In genomic region chr7:95847061-95847460, GRCh38 we compare ENCODE assay signal across 23 cellular contexts.
"Had no signal": no experiment of that assay in that cellular context is flagged by ENCODE, and none has a peak within 500 bp of the region (broad histone marks: within the 10 kb centered on the region; RNA-seq: fewer than 3 reads in every experiment).

No MANE protein-coding gene starts in this region.

- H3K9me3 ChIP-seq: left ventricle myocardium inferior, ovary, right atrium auricular region, right lobe of liver, tibial nerve, uterus had no signal

- H3K4me2 ChIP-seq: smooth muscle cell had no signal

- H3K4me3 ChIP-seq: left ventricle myocardium inferior, lung, ovary, right atrium auricular region, right lobe of liver, smooth muscle cell, tibial nerve, uterus had no signal

- DNase-seq: hypothalamus; immature natural killer cell; left ventricle myocardium inferior; naive B cell; natural killer cell; ovary; right lobe of liver; stimulated activated CD4-positive, alpha-beta T cell treated with anti-CD3 and anti-CD28 coated beads, Interleukin-1b, Interleukin-23, amount 100 ng/mL, for 48 hours; stimulated activated CD4-positive, alpha-beta T cell treated with anti-CD3 and anti-CD28 coated beads, Interleukin-2, amount 100 ng/mL, for 48 hours; stimulated activated CD4-positive, alpha-beta T cell treated with anti-CD3 and anti-CD28 coated beads, Interleukin-4, amount 100 ng/mL, for 4 hours; stimulated activated CD8-positive, alpha-beta memory T cell treated with anti-CD3 and anti-CD28 coated beads, Interleukin-4, amount 100 ng/mL, for 48 hours; stimulated activated naive CD4-positive, alpha-beta T cell treated with Interleukin-2 at 50 U/mL for 16 hours; stimulated activated naive CD8-positive, alpha-beta T cell treated with anti-CD3 and anti-CD28 coated beads, Interleukin-15, amount 100 ng/mL, for 72 hours; substantia nigra; uterus had no signal

- H3K9me3 Mint-ChIP-seq: natural killer cell; stimulated activated memory B cell treated with anti-CD40 and anti-IgM and Interleukin-4, amounts not matched to agents 10 μg/mL and 1 μg/mL and 100 μg/mL, for 72 hours; type B pancreatic cell had no signal

- ATAC-seq: natural killer cell; right lobe of liver; stimulated activated memory B cell treated with anti-CD40 and anti-IgM and Interleukin-4, amounts not matched to agents 10 μg/mL and 1 μg/mL and 100 μg/mL, for 72 hours; stimulated activated naive CD8-positive, alpha-beta T cell treated with anti-CD3 and anti-CD28 coated beads, Interleukin-15, amount 100 ng/mL, for 72 hours had no signal

- H3K27me3 Mint-ChIP-seq: progenitor cell of endocrine pancreas; stimulated activated memory B cell treated with anti-CD40 and anti-IgM and Interleukin-4, amounts not matched to agents 10 μg/mL and 1 μg/mL and 100 μg/mL, for 72 hours; stimulated activated naive CD8-positive, alpha-beta T cell treated with anti-CD3 and anti-CD28 coated beads, Interleukin-15, amount 100 ng/mL, for 72 hours; type B pancreatic cell had no signal

- H3K27ac ChIP-seq: left ventricle myocardium inferior, ovary, right atrium auricular region, right lobe of liver, tibial nerve, uterus had no signal

- H3K4me3 Mint-ChIP-seq: immature natural killer cell; mesothelial cell of epicardium; naive B cell; natural killer cell; stimulated activated memory B cell treated with anti-CD40 and anti-IgM and Interleukin-4, amounts not matched to agents 10 μg/mL and 1 μg/mL and 100 μg/mL, for 72 hours; stimulated activated naive CD8-positive, alpha-beta T cell treated with anti-CD3 and anti-CD28 coated beads, Interleukin-15, amount 100 ng/mL, for 72 hours; type B pancreatic cell had no signal

- H3K4me1 ChIP-seq: right atrium auricular region, right lobe of liver, tibial nerve, uterus had no signal

- H3K27ac Mint-ChIP-seq: immature natural killer cell; mesothelial cell of epicardium; naive B cell; natural killer cell; progenitor cell of endocrine pancreas; stimulated activated memory B cell treated with anti-CD40 and anti-IgM and Interleukin-4, amounts not matched to agents 10 μg/mL and 1 μg/mL and 100 μg/mL, for 72 hours; stimulated activated naive CD8-positive, alpha-beta T cell treated with anti-CD3 and anti-CD28 coated beads, Interleukin-15, amount 100 ng/mL, for 72 hours; type B pancreatic cell had no signal

- H3K36me3 Mint-ChIP-seq: mesothelial cell of epicardium; naive B cell; natural killer cell; stimulated activated memory B cell treated with anti-CD40 and anti-IgM and Interleukin-4, amounts not matched to agents 10 μg/mL and 1 μg/mL and 100 μg/mL, for 72 hours; type B pancreatic cell had no signal

- H3K4me1 Mint-ChIP-seq: immature natural killer cell; naive B cell; natural killer cell; stimulated activated memory B cell treated with anti-CD40 and anti-IgM and Interleukin-4, amounts not matched to agents 10 μg/mL and 1 μg/mL and 100 μg/mL, for 72 hours; stimulated activated naive CD8-positive, alpha-beta T cell treated with anti-CD3 and anti-CD28 coated beads, Interleukin-15, amount 100 ng/mL, for 72 hours had no signal

- H3K27me3 ChIP-seq: ovary, right atrium auricular region, right lobe of liver, tibial nerve, uterus had no signal

- H3K36me3 ChIP-seq: left ventricle myocardium inferior, ovary, right atrium auricular region, right lobe of liver, tibial nerve, uterus had no signal
